Comparison of ENCODE assay signal across 1 cellular context in the genomic region with DNA sequence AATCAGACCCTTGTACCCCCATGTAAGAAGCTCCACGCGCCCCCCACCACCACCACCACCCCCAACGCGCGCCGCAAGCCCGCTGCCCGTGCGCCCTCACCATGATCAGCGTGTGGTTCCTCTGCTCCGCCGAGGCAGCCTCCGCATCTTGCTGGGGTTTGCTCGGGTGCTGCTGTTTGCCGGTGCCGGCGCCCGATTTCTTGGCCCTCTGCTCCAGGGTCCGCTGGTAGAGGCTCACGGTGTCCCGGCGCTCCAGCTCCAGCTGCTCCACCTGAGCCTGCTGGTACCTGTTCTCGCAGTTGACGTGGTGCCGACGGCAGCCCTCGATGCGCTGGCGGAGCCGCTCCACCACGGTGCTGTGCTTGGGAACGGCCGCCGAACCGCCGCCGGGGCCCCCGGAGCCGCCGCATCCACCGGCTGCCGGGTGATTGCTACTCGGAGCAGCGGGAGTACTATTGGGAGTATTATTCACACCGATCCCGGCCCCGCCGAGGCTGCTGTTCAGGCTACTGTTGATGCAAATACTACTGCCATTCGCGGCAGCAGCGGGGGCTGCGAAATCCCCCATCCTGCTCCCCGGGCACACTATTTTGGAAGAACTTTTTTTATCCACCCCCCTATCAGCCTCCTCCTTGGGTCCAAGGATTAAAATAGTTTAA.
TF ChIP-seq lines count a peak whose summit lies in the region.

No MANE protein-coding gene starts in this region.

TF ChIP-seq in GM23338, 12 proteins besides CTCF, POLR2A, EP300 and RAD21 (continued from another document):
- TF ChIP-seq, protein P1, sequence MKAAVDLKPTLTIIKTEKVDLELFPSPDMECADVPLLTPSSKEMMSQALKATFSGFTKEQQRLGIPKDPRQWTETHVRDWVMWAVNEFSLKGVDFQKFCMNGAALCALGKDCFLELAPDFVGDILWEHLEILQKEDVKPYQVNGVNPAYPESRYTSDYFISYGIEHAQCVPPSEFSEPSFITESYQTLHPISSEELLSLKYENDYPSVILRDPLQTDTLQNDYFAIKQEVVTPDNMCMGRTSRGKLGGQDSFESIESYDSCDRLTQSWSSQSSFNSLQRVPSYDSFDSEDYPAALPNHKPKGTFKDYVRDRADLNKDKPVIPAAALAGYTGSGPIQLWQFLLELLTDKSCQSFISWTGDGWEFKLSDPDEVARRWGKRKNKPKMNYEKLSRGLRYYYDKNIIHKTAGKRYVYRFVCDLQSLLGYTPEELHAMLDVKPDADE (IDR thresholded peaks at IDR 0.05): no peak
- TF ChIP-seq NANOG (IDR thresholded peaks at IDR 0.05; ENCODE audit: borderline replicate concordance) (no peak), ZNF331 (CRISPR knock-in tag; IDR thresholded peaks at IDR 0.05; ENCODE audit: low read depth) (no peak), CREB1 (CRISPR knock-in tag; IDR thresholded peaks at IDR 0.05; ENCODE audit: low read depth) (no peak)
- TF ChIP-seq, protein P2, sequence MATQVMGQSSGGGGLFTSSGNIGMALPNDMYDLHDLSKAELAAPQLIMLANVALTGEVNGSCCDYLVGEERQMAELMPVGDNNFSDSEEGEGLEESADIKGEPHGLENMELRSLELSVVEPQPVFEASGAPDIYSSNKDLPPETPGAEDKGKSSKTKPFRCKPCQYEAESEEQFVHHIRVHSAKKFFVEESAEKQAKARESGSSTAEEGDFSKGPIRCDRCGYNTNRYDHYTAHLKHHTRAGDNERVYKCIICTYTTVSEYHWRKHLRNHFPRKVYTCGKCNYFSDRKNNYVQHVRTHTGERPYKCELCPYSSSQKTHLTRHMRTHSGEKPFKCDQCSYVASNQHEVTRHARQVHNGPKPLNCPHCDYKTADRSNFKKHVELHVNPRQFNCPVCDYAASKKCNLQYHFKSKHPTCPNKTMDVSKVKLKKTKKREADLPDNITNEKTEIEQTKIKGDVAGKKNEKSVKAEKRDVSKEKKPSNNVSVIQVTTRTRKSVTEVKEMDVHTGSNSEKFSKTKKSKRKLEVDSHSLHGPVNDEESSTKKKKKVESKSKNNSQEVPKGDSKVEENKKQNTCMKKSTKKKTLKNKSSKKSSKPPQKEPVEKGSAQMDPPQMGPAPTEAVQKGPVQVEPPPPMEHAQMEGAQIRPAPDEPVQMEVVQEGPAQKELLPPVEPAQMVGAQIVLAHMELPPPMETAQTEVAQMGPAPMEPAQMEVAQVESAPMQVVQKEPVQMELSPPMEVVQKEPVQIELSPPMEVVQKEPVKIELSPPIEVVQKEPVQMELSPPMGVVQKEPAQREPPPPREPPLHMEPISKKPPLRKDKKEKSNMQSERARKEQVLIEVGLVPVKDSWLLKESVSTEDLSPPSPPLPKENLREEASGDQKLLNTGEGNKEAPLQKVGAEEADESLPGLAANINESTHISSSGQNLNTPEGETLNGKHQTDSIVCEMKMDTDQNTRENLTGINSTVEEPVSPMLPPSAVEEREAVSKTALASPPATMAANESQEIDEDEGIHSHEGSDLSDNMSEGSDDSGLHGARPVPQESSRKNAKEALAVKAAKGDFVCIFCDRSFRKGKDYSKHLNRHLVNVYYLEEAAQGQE (IDR thresholded peaks at IDR 0.05; ENCODE audit: unreplicated experiment): no peak
TF ChIP-seq in GM23338: peak in this region for 0.
